15 cellular contexts compared by ENCODE assay signal in the genomic region with DNA sequence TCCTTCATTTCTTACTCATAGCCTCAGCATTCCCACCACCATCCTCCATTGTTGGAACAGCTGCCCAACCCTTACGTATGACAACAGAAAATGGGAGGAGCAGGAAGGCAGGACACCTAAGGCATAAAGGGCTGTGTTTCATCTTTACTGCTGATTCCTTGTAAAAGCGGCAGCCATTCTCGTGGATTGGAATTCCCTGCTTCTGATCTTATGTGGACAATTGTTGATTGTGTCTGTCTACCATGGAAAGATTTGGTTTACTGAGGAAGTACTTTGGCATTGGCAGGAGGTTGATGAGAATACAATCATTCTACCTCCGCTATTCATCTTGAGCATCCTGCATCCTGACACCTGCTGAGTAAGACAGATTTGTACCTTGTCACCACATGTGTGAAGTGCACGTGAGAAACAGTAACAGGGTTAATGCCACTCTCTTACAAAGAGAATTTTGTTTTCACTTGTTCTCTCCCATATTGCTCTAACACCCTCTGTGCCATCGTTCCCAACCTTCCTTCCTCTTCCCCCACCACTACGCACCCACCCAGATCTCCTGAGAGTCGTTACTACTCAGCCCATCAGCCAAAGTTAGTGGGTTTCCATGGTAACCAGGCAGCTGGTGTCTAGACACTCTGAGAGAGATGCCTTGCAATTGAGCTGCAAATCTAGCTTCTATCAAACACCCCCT.
DNase-seq lines count a peak whose midpoint lies in the region; ATAC-seq, FAIRE-seq and TF ChIP-seq lines count a peak whose summit lies in the region.
"Had no signal": no experiment of that assay in that cellular context is flagged by ENCODE, and none has a peak within 500 bp of the region (broad histone marks: within the 10 kb centered on the region; RNA-seq: fewer than 3 reads in every experiment).

No MANE protein-coding gene starts in this region.

- H3K23me2 ChIP-seq in H1 (ENCODE audit: low read depth, low read length) = no peaks in the 10 kb centered on the region

- DNase-seq in DMS53 (lab: John Stamatoyannopoulos, UW) = peak; percentile 52
- no peak for DNase-seq in DMS53 treated with DMSO at 0.1 percent for 48 hours (lab: John Stamatoyannopoulos, UW; ENCODE audit: unreplicated experiment)
- peak; percentile 70 for DNase-seq in NCI-H524 treated with DMSO at 0.1 percent for 48 hours (lab: John Stamatoyannopoulos, UW)
- peak in 1 of 2 experiments; percentile 59 for DNase-seq in H1 (ENCODE audit: low read depth in 1 of 2, low spot score in 2 of 2)
- DNase-seq in putamen (ENCODE audit: low spot score) = peak; percentile 62
- no peak for DNase-seq in pancreas
- no peak for DNase-seq in GF-D8 (lab: John Stamatoyannopoulos, UW)
- DNase-seq in NCI-H226 = no peak
- DNase-seq: 8988T; activated CD8-positive, alpha-beta T cell treated with anti-CD3 and anti-CD28 coated beads, Interleukin-2, amount 10 ng/mL, durations not matched to agents 7 days and 5 days; activated naive CD8-positive, alpha-beta T cell treated with anti-CD3 and anti-CD28 coated beads, Interleukin-2, amount 50 U/mL, for 24 hours; NCI-H2081; ovary had no signal

- H3K14ac ChIP-seq in H1 (ENCODE audit: insufficient read length) = no peak overlapping the region

- no peak for TF ChIP-seq RAD21 in H1 (IDR thresholded peaks at IDR 0.05 in 1 of 2, conservative IDR thresholded peaks at IDR 0.05 in 1 of 2; ENCODE audit: low read depth in 2 of 2, low read length in 2 of 2)

- TF ChIP-seq POLR2A in H1 (IDR thresholded peaks at IDR 0.05; ENCODE audit: control extremely low read depth in 1 of 2, low read depth in 2 of 2, low read length in 2 of 2) = no peak

- H3K27ac ChIP-seq in H1 (ENCODE audit: low read depth, low read length) (no peak overlapping the region), pancreas (no peak overlapping the region)
- H3K27ac ChIP-seq: epithelial cell of prostate, ovary had no signal

- H3K79me2 ChIP-seq in H1 (ENCODE audit: control insufficient read depth in 1 of 2, insufficient read depth in 2 of 2, low read length in 2 of 2) = no peaks in the 10 kb centered on the region

- H2BK5ac ChIP-seq in H1 (ENCODE audit: low read depth, low read length) = no peak overlapping the region

- TF ChIP-seq CTCF in H1 (IDR thresholded peaks at IDR 0.05; ENCODE audit: control extremely low read depth in 1 of 3, insufficient read depth in 1 of 3, low read depth in 1 of 3, low read length in 3 of 3) = no peak
- no peak for TF ChIP-seq CTCF in pancreas (IDR thresholded peaks at IDR 0.05)

- H3K27me3 ChIP-seq in H1 (replicated peaks in 1 of 4; ENCODE audit: control insufficient read depth in 3 of 4, extremely low read depth in 1 of 4, insufficient read depth in 3 of 4, low read length in 3 of 4) = no peaks in the 10 kb centered on the region
- no peaks in the 10 kb centered on the region for H3K27me3 ChIP-seq in pancreas
- H3K27me3 ChIP-seq: ovary had no signal

- CTCF ChIA-PET in H1 (lab: Charles Lee; ENCODE audit: partially characterized antibody) = interaction anchor here (1.0 to 2.0 kb wide), 5 partner anchors 16 to 481 kb away, joined by 3 to 6 read pairs (median 4); no protein-coding TSS in a partner anchor

- TF ChIP-seq EP300 in H1 (IDR thresholded peaks at IDR 0.05; ENCODE audit: borderline replicate concordance in 1 of 2, low read depth in 2 of 2, low read length in 2 of 2) = no peak

- H2BK12ac ChIP-seq in H1 (ENCODE audit: low read depth, low read length) = no peak overlapping the region

- no peaks in the 10 kb centered on the region for H3K79me1 ChIP-seq in H1 (ENCODE audit: low read depth, low read length)

- peak; percentile 63 for FAIRE-seq in H1 (lab: Jason Lieb, UNC)
- FAIRE-seq in pancreas (lab: Jason Lieb, UNC) = no peak
- FAIRE-seq: islet of Langerhans had no signal

- no peak overlapping the region for H4K91ac ChIP-seq in H1 (replicated peaks; ENCODE audit: insufficient read length, low read length)

- H4K5ac ChIP-seq in H1 (ENCODE audit: insufficient read length, low read depth, low read length) = no peak overlapping the region

- no peak overlapping the region for H3K23ac ChIP-seq in H1 (ENCODE audit: insufficient read length)

- H2BK120ac ChIP-seq in H1 (replicated peaks; ENCODE audit: low read depth, low read length) = no peak overlapping the region

- H3K9me3 ChIP-seq in H1 (ENCODE audit: insufficient read depth in 2 of 2, low read depth in 1 of 2, low read length in 1 of 2) = 0 out of 4 replicates have a peak, but pooled peaks cover 0 to 2% of the 10 kb centered on the region in 2 experiments
- no peaks in the 10 kb centered on the region for H3K9me3 ChIP-seq in pancreas
- H3K9me3 ChIP-seq: ovary had no signal

- H4K20me1 ChIP-seq in H1 (replicated peaks in 1 of 2; ENCODE audit: control insufficient read depth in 1 of 2, insufficient read depth in 2 of 2, low read length in 2 of 2) = no peaks in the 10 kb centered on the region

- no peak overlapping the region for H2BK15ac ChIP-seq in H1 (ENCODE audit: low read length)

- no peak for ATAC-seq in pancreas
- ATAC-seq: activated CD8-positive, alpha-beta T cell treated with anti-CD3 and anti-CD28 coated beads, Interleukin-2, amount 10 ng/mL, durations not matched to agents 7 days and 5 days; activated naive CD8-positive, alpha-beta T cell treated with anti-CD3 and anti-CD28 coated beads, Interleukin-2, amount 50 U/mL, for 24 hours had no signal

- no peaks in the 10 kb centered on the region for H3K36me3 ChIP-seq in H1 (ENCODE audit: control insufficient read depth in 2 of 4, insufficient read depth in 4 of 4, low read length in 3 of 4)
- no peaks in the 10 kb centered on the region for H3K36me3 ChIP-seq in pancreas
- H3K36me3 ChIP-seq: ovary had no signal

- no peak overlapping the region for H3K4ac ChIP-seq in H1 (replicated peaks; ENCODE audit: insufficient read length, low read depth, low read length)

- POLR2A ChIA-PET in H1 (lab: Charles Lee; ENCODE audit: partially characterized antibody) = no interaction called here

- no peak overlapping the region for H3K9ac ChIP-seq in H1 (replicated peaks in 1 of 4; ENCODE audit: extremely low read depth in 1 of 4, low read depth in 3 of 4, low read length in 3 of 4)

- no peak overlapping the region for H3K4me3 ChIP-seq in H1 (ENCODE audit: extremely low read depth in 1 of 4, insufficient read depth in 2 of 4, low read depth in 3 of 4, low read length in 4 of 4)
- H3K4me3 ChIP-seq in pancreas = no peak overlapping the region
- H3K4me3 ChIP-seq: ovary had no signal

- intact Hi-C loops in pancreas (cut with DNase I) = loop anchor here in 1 of 3 donors (10.0 kb wide), 1 partner anchor 484 kb away; no protein-coding TSS in a partner anchor

- peak overlapping the region; percentile 24 to 46; a peak in 3 of 4 replicates for H3K4me2 ChIP-seq in H1 (ENCODE audit: insufficient read depth in 1 of 2, low read depth in 2 of 2, low read length in 2 of 2)

- H2AFZ ChIP-seq in H1 (ENCODE audit: low read length) = no peak overlapping the region

- no peak overlapping the region for H4K8ac ChIP-seq in H1 (ENCODE audit: extremely low read depth, insufficient read depth, low read length)

- H2BK20ac ChIP-seq in H1 (ENCODE audit: low read length) = no peak overlapping the region

- no peak overlapping the region for H3K56ac ChIP-seq in H1 (replicated peaks; ENCODE audit: insufficient read length, low read depth, low read length)

- peaks cover 0 to 6% (median 4%) of the 10 kb centered on the region in 4 experiments; a peak in 4 of 7 replicates for H3K4me1 ChIP-seq in H1 (replicated peaks in 1 of 4; ENCODE audit: control insufficient read depth in 3 of 4, insufficient read depth in 4 of 4, low read length in 3 of 4)
- H3K4me1 ChIP-seq in pancreas = no peaks in the 10 kb centered on the region

- H3K18ac ChIP-seq in H1 (ENCODE audit: extremely low read depth, low read length) = no peak overlapping the region

- no peak overlapping the region for H2AK5ac ChIP-seq in H1 (ENCODE audit: low read depth, low read length)

- WGBS in H1 (ENCODE audit: extremely low coverage in 1 of 2, insufficient coverage in 1 of 2, insufficient read length in 1 of 2, insufficient replicate concordance in 2 of 2, low coverage in 1 of 2, low lambda C conversion rate in 2 of 2, missing lambda C conversion rate in 1 of 2), 2 experiments = 68% methylated on average over 8 of the region's 8 CpGs; no CpG with 5 or more reads in 1 of the 2 experiments
- 81 to 85% methylated on average over 8 of the region's 8 CpGs for WGBS in pancreas, 2 donors

TF ChIP-seq in H1, 55 proteins besides CTCF, POLR2A, EP300 and RAD21:
- no peak for TF ChIP-seq CBX8 (IDR thresholded peaks at IDR 0.05; ENCODE audit: borderline replicate concordance, low read depth, low read length)
- no peak for TF ChIP-seq NRF1 (IDR thresholded peaks at IDR 0.05; ENCODE audit: low read depth, low read length)
- no peak for TF ChIP-seq TBP (IDR thresholded peaks at IDR 0.05; ENCODE audit: low read depth, low read length)
- 0 out of 4 replicates have a peak, but pooled peaks of 1 of the 2 experiments have one; percentile 33 for TF ChIP-seq SIN3A (conservative IDR thresholded peaks at IDR 0.05 in 1 of 2, IDR thresholded peaks at IDR 0.05 in 1 of 2; ENCODE audit: low read depth in 1 of 2, low read length in 2 of 2)

Comparison
In these comparisons a context has a peak if more than half of its experiments do, and no peak if none do; other contexts are left out.
1. DNase-seq: peak in DMS53 (single experiment), NCI-H524 treated with DMSO at 0.1 percent for 48 hours (single experiment) and putamen (single experiment); none in DMS53 treated with DMSO at 0.1 percent for 48 hours (single experiment), pancreas (0 of 6), GF-D8 (single experiment) and NCI-H226 (single experiment).